ENCODE assay signal across 13 cellular contexts in genomic region chr17:45425984-45426413, GRCh38. TPM values are rescaled to one million over a fixed set of nuclear protein-coding genes. Genes with fewer than 3 reads are reported as not detected.
DNase-seq lines count a peak whose midpoint lies in the region; ATAC-seq and TF ChIP-seq lines count a peak whose summit lies in the region.
"Had no signal": no experiment of that assay in that cellular context is flagged by ENCODE, and none has a peak within 500 bp of the region (broad histone marks: within the 10 kb centered on the region; RNA-seq: fewer than 3 reads in every experiment).

No MANE protein-coding gene starts in this region.

- H3K36me3 ChIP-seq in heart left ventricle (peaks cover 0 to 3% (median 0%) of the 10 kb centered on the region in 9 donors), lung (ENCODE audit: control insufficient read depth in 2 of 2, insufficient read depth in 2 of 2, low read length in 2 of 2) (peaks cover 0 to 8% of the 10 kb centered on the region in 2 donors), upper lobe of left lung (peaks cover 0 to 8% (median 1%) of the 10 kb centered on the region in 4 donors)

- no peak for TF ChIP-seq EP300 in upper lobe of left lung (IDR thresholded peaks at IDR 0.05)

- H3K9me3 ChIP-seq in heart left ventricle = no peaks in the 10 kb centered on the region
- H3K9me3 ChIP-seq in lung (ENCODE audit: control insufficient read depth in 2 of 2, insufficient read depth in 1 of 2, low read length in 1 of 2) = no peaks in the 10 kb centered on the region
- H3K9me3 ChIP-seq in upper lobe of left lung = no peaks in the 10 kb centered on the region

- peaks cover 0 to 54% (median 30%) of the 10 kb centered on the region in 12 donors for H3K4me1 ChIP-seq in heart left ventricle
- H3K4me1 ChIP-seq in lung (ENCODE audit: control insufficient read depth in 2 of 2, insufficient read depth in 2 of 2, low read length in 2 of 2) = peaks cover 4 to 15% of the 10 kb centered on the region in 2 donors
- H3K4me1 ChIP-seq in upper lobe of left lung = peaks cover 34 to 63% (median 53%) of the 10 kb centered on the region in 4 donors

- no peak for TF ChIP-seq POLR2A in heart left ventricle (IDR thresholded peaks at IDR 0.05)
- TF ChIP-seq POLR2A in upper lobe of left lung (IDR thresholded peaks at IDR 0.05) = no peak

- 53 to 64% (median 57%) methylated on average over 5 to 6 of the region's 6 CpGs for WGBS in heart left ventricle, 4 donors
- 61 to 64% methylated on average over 6 of the region's 6 CpGs for WGBS in lung, 2 donors
- WGBS in upper lobe of left lung, 2 donors = 44 to 60% methylated on average over 2 to 6 of the region's 6 CpGs

- no peak for ATAC-seq in heart left ventricle
- no peak for ATAC-seq in Right ventricle myocardium superior (ENCODE audit: poor library complexity)
- peak; percentile 4; the same call in 2 of the 3 replicates for ATAC-seq in SK-N-SH treated with all-trans-retinoic acid at 6 μM for 48 hours
- no peak for ATAC-seq in lung (ENCODE audit: insufficient read depth, low FRiP score)
- no peak for ATAC-seq in upper lobe of left lung (ENCODE audit: low FRiP score in 2 of 2)

- intact Hi-C loops in heart left ventricle (cut with DNase I) (loop anchor here in 5 of 10 donors (1.0 to 2.0 kb wide), 4 partner anchors 13 to 31 kb away; no protein-coding TSS in a partner anchor), Right ventricle myocardium superior (cut with DNase I) (no loop called here)

- H3K4me3 ChIP-seq in heart left ventricle (peak overlapping the region in 1 of 12 donors; percentile 34), lung (no peak overlapping the region), upper lobe of left lung (no peak overlapping the region)

- peak overlapping the region in 7 of 12 donors; percentile 71 to 92 (median 88) for H3K27ac ChIP-seq in heart left ventricle
- peak overlapping the region; percentile 74 to 82 for H3K27ac ChIP-seq in lung (ENCODE audit: low read depth in 1 of 2, low read length in 1 of 2)
- peak overlapping the region; percentile 62 to 81 (median 78) for H3K27ac ChIP-seq in upper lobe of left lung

- no peak for DNase-seq in heart left ventricle
- no peak for DNase-seq in Right ventricle myocardium superior
- DNase-seq in lung (ENCODE audit: low spot score) = no peak
- no peak for DNase-seq in upper lobe of left lung
- no peak for DNase-seq in NCI-H1092 treated with DMSO at 0.1 percent for 48 hours (lab: John Stamatoyannopoulos, UW)
- no peak for DNase-seq in effector CD8-positive, alpha-beta T cell (lab: John Stamatoyannopoulos, UW)
- no peak for DNase-seq in NCI-H446 (lab: John Stamatoyannopoulos, UW)
- DNase-seq: activated CD8-positive, alpha-beta memory T cell treated with anti-CD3 and anti-CD28 coated beads, Interleukin-2, amount 50 U/mL, for 4 hours; activated naive CD4-positive, alpha-beta T cell treated with anti-CD3 and anti-CD28 coated beads, Interleukin-2, amount 10 ng/mL, durations not matched to agents 7 days and 5 days; NCI-H1048; stimulated activated CD4-positive, alpha-beta T cell treated with anti-CD3 and anti-CD28 coated beads, Interleukin-2, amount 100 ng/mL, for 24 hours; stimulated activated CD8-positive, alpha-beta memory T cell treated with anti-CD3 and anti-CD28 coated beads, Interleukin-4, amount 100 ng/mL, for 48 hours had no signal

- TF ChIP-seq CTCF in heart left ventricle (IDR thresholded peaks at IDR 0.05) (peak in 4 of 12 donors; percentile 23 to 40 (median 31)), lung (IDR thresholded peaks at IDR 0.05; ENCODE audit: control extremely low read depth, extremely low read depth) (no peak), upper lobe of left lung (IDR thresholded peaks at IDR 0.05) (peak in 1 of 6 experiments; percentile 9)

- peaks cover 5 to 22% (median 17%) of the 10 kb centered on the region in 9 donors for H3K27me3 ChIP-seq in heart left ventricle
- H3K27me3 ChIP-seq in lung (ENCODE audit: control insufficient read depth, insufficient read depth) = no peaks in the 10 kb centered on the region
- no peaks in the 10 kb centered on the region for H3K27me3 ChIP-seq in upper lobe of left lung

TF ChIP-seq in SK-N-SH treated with all-trans-retinoic acid at 6 μM for 48 hours, 23 proteins besides CTCF, POLR2A, EP300 and RAD21:
- TF ChIP-seq TOX (CRISPR knock-in tag; IDR thresholded peaks at IDR 0.05; ENCODE audit: borderline replicate concordance) (no peak), RARB (CRISPR knock-in tag; IDR thresholded peaks at IDR 0.05) (no peak), TCF4 (CRISPR knock-in tag; IDR thresholded peaks at IDR 0.05; ENCODE audit: borderline replicate concordance) (no peak), CSDC2 (CRISPR knock-in tag; IDR thresholded peaks at IDR 0.05) (no peak), BACH2 (CRISPR knock-in tag; IDR thresholded peaks at IDR 0.05; ENCODE audit: borderline replicate concordance) (no peak), OSR1 (CRISPR knock-in tag; IDR thresholded peaks at IDR 0.05) (no peak), TSHZ2 (CRISPR knock-in tag; IDR thresholded peaks at IDR 0.05) (no peak), POU6F1 (CRISPR knock-in tag; IDR thresholded peaks at IDR 0.05; ENCODE audit: borderline replicate concordance, low read depth) (no peak)
- TF ChIP-seq, protein P1, sequence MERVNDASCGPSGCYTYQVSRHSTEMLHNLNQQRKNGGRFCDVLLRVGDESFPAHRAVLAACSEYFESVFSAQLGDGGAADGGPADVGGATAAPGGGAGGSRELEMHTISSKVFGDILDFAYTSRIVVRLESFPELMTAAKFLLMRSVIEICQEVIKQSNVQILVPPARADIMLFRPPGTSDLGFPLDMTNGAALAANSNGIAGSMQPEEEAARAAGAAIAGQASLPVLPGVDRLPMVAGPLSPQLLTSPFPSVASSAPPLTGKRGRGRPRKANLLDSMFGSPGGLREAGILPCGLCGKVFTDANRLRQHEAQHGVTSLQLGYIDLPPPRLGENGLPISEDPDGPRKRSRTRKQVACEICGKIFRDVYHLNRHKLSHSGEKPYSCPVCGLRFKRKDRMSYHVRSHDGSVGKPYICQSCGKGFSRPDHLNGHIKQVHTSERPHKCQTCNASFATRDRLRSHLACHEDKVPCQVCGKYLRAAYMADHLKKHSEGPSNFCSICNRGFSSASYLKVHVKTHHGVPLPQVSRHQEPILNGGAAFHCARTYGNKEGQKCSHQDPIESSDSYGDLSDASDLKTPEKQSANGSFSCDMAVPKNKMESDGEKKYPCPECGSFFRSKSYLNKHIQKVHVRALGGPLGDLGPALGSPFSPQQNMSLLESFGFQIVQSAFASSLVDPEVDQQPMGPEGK (CRISPR knock-in tag; IDR thresholded peaks at IDR 0.05; ENCODE audit: borderline replicate concordance) = no peak

RNA-seq across cellular contexts. Expression of gene ARHGAP27, which starts 6.7 kb away (rescaled TPM):
- total RNA-seq in heart left ventricle (10 to 100 TPM; 19.7 to 39.4 (median 25.3) TPM), Right ventricle myocardium superior (30.4 TPM), lung (10 to 100 TPM; 42.4 to 85.8 TPM), upper lobe of left lung (100 to 1,000 TPM in 1 of 6 donors, 10 to 100 TPM in 5; 46.1 to 243 (median 81.4) TPM)
- polyA plus RNA-seq in heart left ventricle (10 to 100 TPM; 16.3 to 28.2 TPM), lung (10 to 100 TPM; 56.1 to 67.6 TPM)
